In the genomic region with DNA sequence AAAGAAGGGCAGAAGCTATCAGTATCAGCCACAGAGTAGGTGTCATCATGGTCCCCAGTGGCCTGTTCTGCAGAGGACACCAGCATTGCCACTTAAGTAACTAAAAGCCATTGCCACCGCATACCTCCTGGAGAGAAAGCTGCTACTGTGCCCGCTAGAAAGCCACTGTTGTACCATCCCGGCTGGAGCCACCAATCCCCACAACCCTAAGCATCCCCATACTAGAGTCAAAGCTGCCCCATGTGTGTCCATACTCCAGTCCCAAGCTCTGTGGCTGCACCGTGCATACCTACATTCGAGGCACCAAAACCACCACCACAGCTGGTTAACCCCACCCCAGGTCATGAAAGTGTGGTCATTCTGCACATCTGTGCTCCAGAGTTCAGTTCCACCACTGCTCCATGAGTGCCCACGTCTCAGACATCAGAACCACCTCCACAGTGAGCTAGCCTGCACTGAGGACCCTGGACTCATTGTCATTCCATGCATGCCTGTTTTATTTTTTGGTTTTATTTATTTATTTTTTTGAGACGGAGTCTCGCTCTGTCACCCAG, we compare ENCODE assay signal across 10 cellular contexts. TPM values are rescaled to one million over a fixed set of nuclear protein-coding genes. Genes with fewer than 3 reads are reported as not detected.
"Had no signal": no experiment of that assay in that cellular context is flagged by ENCODE, and none has a peak within 500 bp of the region (broad histone marks: within the 10 kb centered on the region; RNA-seq: fewer than 3 reads in every experiment).

No MANE protein-coding gene starts in this region.

- H3K9ac ChIP-seq: GM23248 had no signal

- FAIRE-seq: H54 had no signal

- H3K27ac ChIP-seq: GM23248, HL-60 had no signal

- H2AFZ ChIP-seq: GM23248 had no signal

- ATAC-seq: HCT116 had no signal

- H3K4me3 ChIP-seq: GM23248 had no signal

- DNase-seq: GM23248, GOT3, H9, HFFc6, IMR-90, KBM-7 had no signal

RNA-seq across cellular contexts. Expression of a gene that starts 9.5 kb away (rescaled TPM):
- total RNA-seq: GM23248, H9, HFFc6, HT1080, IMR-90 had no signal
- polyA plus RNA-seq: GM23248, IMR-90 had no signal
